9 cellular contexts compared by ENCODE assay signal in genomic region chr1:92030701-92031107, GRCh38. TPM values are rescaled to one million over a fixed set of nuclear protein-coding genes. Genes with fewer than 3 reads are reported as not detected.
DNase-seq lines count a peak whose midpoint lies in the region; ATAC-seq and TF ChIP-seq lines count a peak whose summit lies in the region.
"Had no signal": no experiment of that assay in that cellular context is flagged by ENCODE, and none has a peak within 500 bp of the region (broad histone marks: within the 10 kb centered on the region; RNA-seq: fewer than 3 reads in every experiment).

No MANE protein-coding gene starts in this region.

- H3K9ac ChIP-seq in PC-3 (ENCODE audit: low read length) (peak overlapping the region; percentile 77), neuronal stem cell (ENCODE audit: low read depth, low read length, poor library complexity) (no peak overlapping the region), colonic mucosa (ENCODE audit: low read depth in 2 of 2, low read length in 2 of 2) (no peak overlapping the region)

- H3K27ac ChIP-seq in PC-3 (ENCODE audit: low read length) (peak overlapping the region; percentile 36), ectodermal cell (ENCODE audit: insufficient read depth, low read depth, low read length, poor library complexity, severe bottlenecking) (no peak overlapping the region), neuronal stem cell (replicated peaks; ENCODE audit: low read length) (no peak overlapping the region), colonic mucosa (no peak overlapping the region)
- H3K27ac ChIP-seq: 22Rv1 had no signal

- TF ChIP-seq CTCF in PC-3 (conservative IDR thresholded peaks at IDR 0.05; ENCODE audit: low read depth, low read length) = no peak
- no peak for TF ChIP-seq CTCF in colonic mucosa (IDR thresholded peaks at IDR 0.05)

- no peak overlapping the region for H3K14ac ChIP-seq in neuronal stem cell (ENCODE audit: low read length)

- no peaks in the 10 kb centered on the region for H3K79me1 ChIP-seq in neuronal stem cell (ENCODE audit: low read depth, low read length)

- peak overlapping the region; percentile 93 for H3K4me2 ChIP-seq in PC-3 (ENCODE audit: low read length)
- peak overlapping the region; percentile 94 for H3K4me2 ChIP-seq in neuronal stem cell (ENCODE audit: insufficient read depth, low read length, poor library complexity, severe bottlenecking)

- ATAC-seq in PC-3 = peak; percentile 80

- BruUV-seq in PC-3 (replicated peaks; lab: Mats Ljungman, UMichigan) = TSS peak; percentile 54

- H4K91ac ChIP-seq in neuronal stem cell (ENCODE audit: low read depth, low read length, poor library complexity) = no peak overlapping the region

- H4K20me1 ChIP-seq in PC-3 (ENCODE audit: low read length) = no peaks in the 10 kb centered on the region

- peaks cover 23% of the 10 kb centered on the region for H3K4me1 ChIP-seq in PC-3 (ENCODE audit: insufficient read depth, low read length)
- H3K4me1 ChIP-seq in ectodermal cell (ENCODE audit: control insufficient read depth, insufficient read depth, low read length) = peaks cover 11% of the 10 kb centered on the region
- peaks cover 6 to 9% of the 10 kb centered on the region in 2 donors for H3K4me1 ChIP-seq in neuronal stem cell (ENCODE audit: control insufficient read depth in 2 of 2, insufficient read depth in 1 of 2, low read depth in 1 of 2, low read length in 2 of 2)
- no peaks in the 10 kb centered on the region for H3K4me1 ChIP-seq in colonic mucosa

- H3K18ac ChIP-seq in neuronal stem cell (ENCODE audit: low read length) = no peak overlapping the region

- H3K9me3 ChIP-seq in PC-3 (ENCODE audit: low read length) (no peaks in the 10 kb centered on the region), ectodermal cell (ENCODE audit: control insufficient read depth, low read length) (no peaks in the 10 kb centered on the region), neuronal stem cell (replicated peaks in 1 of 2; ENCODE audit: control insufficient read depth in 2 of 2, insufficient read depth in 1 of 2, low read depth in 1 of 2, low read length in 2 of 2) (peaks cover 0 to 2% of the 10 kb centered on the region in 2 donors), colonic mucosa (no peaks in the 10 kb centered on the region)

- H2AFZ ChIP-seq in PC-3 (ENCODE audit: low read length) (peak overlapping the region; percentile 94), neuronal stem cell (ENCODE audit: low read length) (peak overlapping the region; percentile 99)

- H2BK12ac ChIP-seq in neuronal stem cell (ENCODE audit: low read length) = no peak overlapping the region

- CTCF ChIA-PET in PC-3 (lab: Charles Lee) = interaction anchor here (0.5 kb wide), 1 partner anchor 33 kb away, joined by 5 read pairs; no protein-coding TSS in a partner anchor

- intact Hi-C loops in PC-3 (cut with micrococcal nuclease) (loop anchor here (5.0 kb wide), 1 partner anchor 52 kb away; the partner anchor contains the start of gene BTBD8), colonic mucosa (cut with DNase I) (no loop called here)

- H3F3A ChIP-seq in PC-3 (ENCODE audit: low read length, unreplicated experiment) = no peaks in the 10 kb centered on the region

- H3K27me3 ChIP-seq in PC-3 (ENCODE audit: low read length) = no peaks in the 10 kb centered on the region
- H3K27me3 ChIP-seq in ectodermal cell (ENCODE audit: control insufficient read depth, insufficient read depth, low read length, poor library complexity, severe bottlenecking) = peaks cover 22% of the 10 kb centered on the region
- H3K27me3 ChIP-seq in neuronal stem cell (ENCODE audit: control insufficient read depth in 3 of 3, insufficient read depth in 3 of 3, low read depth in 1 of 3, low read length in 3 of 3) = peaks cover 0 to 6% (median 0%) of the 10 kb centered on the region in 3 experiments
- no peaks in the 10 kb centered on the region for H3K27me3 ChIP-seq in colonic mucosa

- peak; percentile 41 for DNase-seq in DMS 273 (lab: John Stamatoyannopoulos, UW; ENCODE audit: unreplicated experiment)
- DNase-seq in DMS 273 treated with DMSO at 0.1 percent for 48 hours (lab: John Stamatoyannopoulos, UW) = no peak
- peak; percentile 80 for DNase-seq in PC-3
- DNase-seq in neuronal stem cell (ENCODE audit: low spot score) = no peak
- no peak for DNase-seq in colonic mucosa
- DNase-seq in NCI-H1092 treated with DMSO at 0.1 percent for 48 hours (lab: John Stamatoyannopoulos, UW) = no peak
- DNase-seq in activated CD8-positive, alpha-beta memory T cell treated with anti-CD3 and anti-CD28 coated beads, Interleukin-2, amount 50 U/mL, for 4 hours = no peak

- H3K4ac ChIP-seq in neuronal stem cell (ENCODE audit: low read length) = no peak overlapping the region

- H3K36me3 ChIP-seq in PC-3 (ENCODE audit: low read depth, low read length) = no peaks in the 10 kb centered on the region
- H3K36me3 ChIP-seq in ectodermal cell (ENCODE audit: control insufficient read depth, insufficient read depth, low read length) = no peaks in the 10 kb centered on the region
- no peaks in the 10 kb centered on the region for H3K36me3 ChIP-seq in neuronal stem cell (replicated peaks in 1 of 2; ENCODE audit: control insufficient read depth in 2 of 2, insufficient read depth in 2 of 2, low read length in 2 of 2)
- no peaks in the 10 kb centered on the region for H3K36me3 ChIP-seq in colonic mucosa

- POLR2A ChIA-PET in PC-3 (lab: Charles Lee; ENCODE audit: unreplicated experiment) = interaction anchor here (0.6 kb wide), 1 partner anchor 528 kb away, joined by 7 read pairs; no protein-coding TSS in a partner anchor

- H3K9me2 ChIP-seq in PC-3 (replicated peaks; ENCODE audit: low read length) = no peaks in the 10 kb centered on the region

- 52 to 56% methylated on average over 4 of the region's 4 CpGs for WGBS in ectodermal cell, 2 experiments
- WGBS in neuronal stem cell (ENCODE audit: extremely low coverage in 2 of 2, insufficient read length in 2 of 2, insufficient replicate concordance in 1 of 2), 2 donors = no CpG with 5 or more reads among the region's 4 CpGs

- H2BK15ac ChIP-seq in neuronal stem cell (ENCODE audit: low read length) = no peak overlapping the region

- H4K8ac ChIP-seq in neuronal stem cell (ENCODE audit: low read depth, low read length) = no peak overlapping the region

- no peak overlapping the region for H3K23ac ChIP-seq in neuronal stem cell (ENCODE audit: low read depth, low read length, poor library complexity)

- H2AK5ac ChIP-seq in neuronal stem cell (ENCODE audit: low read depth, low read length) = no peak overlapping the region

- H2BK120ac ChIP-seq in neuronal stem cell (ENCODE audit: low read depth, low read length) = no peak overlapping the region

- H2BK5ac ChIP-seq in neuronal stem cell (ENCODE audit: low read length) = no peak overlapping the region

- H3K4me3 ChIP-seq in PC-3 (ENCODE audit: low read length) (peak overlapping the region; percentile 99), ectodermal cell (ENCODE audit: insufficient read depth, low read depth, low read length) (peak overlapping the region; percentile 67), neuronal stem cell (ENCODE audit: low read length in 2 of 2) (peak overlapping the region in 1 of 2 donors; percentile 75), colonic mucosa (no peak overlapping the region)

- H3K79me2 ChIP-seq in PC-3 (ENCODE audit: low read length) = no peaks in the 10 kb centered on the region

RNA-seq across cellular contexts. Expression of gene EPHX4, which starts 0.9 kb away (rescaled TPM):
- total RNA-seq in PC-3 (2014; rRNA removed) (5.9 and 8.4 TPM in 2 replicates), colonic mucosa (under 1 TPM; 0.17 to 0.40 TPM)
- polyA plus RNA-seq in ectodermal cell (2013, experiment 1 of 4) = 0.67 TPM
- 0.44 TPM for polyA plus RNA-seq in ectodermal cell (2013, experiment 2 of 4)
- polyA plus RNA-seq in ectodermal cell (2013, experiment 3 of 4) = 0.48 TPM
- 0.36 TPM for polyA plus RNA-seq in ectodermal cell (2013, experiment 4 of 4)
- 0.46 TPM for polyA plus RNA-seq in neuronal stem cell (2013, experiment 1 of 2)
- polyA plus RNA-seq in neuronal stem cell (2013, experiment 2 of 2) = 0.48 TPM

RNA-seq across cellular contexts. Expression of gene SETSIP, which starts 44.5 kb away (rescaled TPM):
- 0.91 TPM in 1 of 2 replicates, not detected in the other for total RNA-seq in PC-3 (2014; rRNA removed)
- polyA plus RNA-seq in ectodermal cell (2013, experiment 1 of 4) = 0.72 TPM
- polyA plus RNA-seq in ectodermal cell (2013, experiment 2 of 4) = 1.1 TPM
- polyA plus RNA-seq in ectodermal cell (2013, experiment 3 of 4) = 0.32 TPM
- polyA plus RNA-seq in ectodermal cell (2013, experiment 4 of 4) = 0.36 TPM
- 0.40 TPM for polyA plus RNA-seq in neuronal stem cell (2013, experiment 1 of 2)
- 0.33 TPM for polyA plus RNA-seq in neuronal stem cell (2013, experiment 2 of 2)
- total RNA-seq in colonic mucosa = not detected

RNA-seq across cellular contexts. Expression of gene BTBD8, which starts 49.4 kb away (rescaled TPM):
- total RNA-seq in PC-3 (2014; rRNA removed) = 2.1 and 3.9 TPM in 2 replicates
- polyA plus RNA-seq in ectodermal cell (2013, experiment 1 of 4) = 4.6 TPM
- 3.0 TPM for polyA plus RNA-seq in ectodermal cell (2013, experiment 2 of 4)
- polyA plus RNA-seq in ectodermal cell (2013, experiment 3 of 4) = 3.5 TPM
- polyA plus RNA-seq in ectodermal cell (2013, experiment 4 of 4) = 3.5 TPM
- polyA plus RNA-seq in neuronal stem cell (2013, experiment 1 of 2) = 2.7 TPM
- polyA plus RNA-seq in neuronal stem cell (2013, experiment 2 of 2) = 2.9 TPM
- total RNA-seq in colonic mucosa = 1 to 10 TPM; 3.1 to 4.1 TPM

Comparison
In these comparisons a context has a peak if more than half of its experiments do, and no peak if none do; other contexts are left out.
1. DNase-seq: peak in DMS 273 (single experiment) and PC-3 (single experiment); none in DMS 273 treated with DMSO at 0.1 percent for 48 hours (single experiment), neuronal stem cell (single experiment), colonic mucosa (single experiment), NCI-H1092 treated with DMSO at 0.1 percent for 48 hours (single experiment) and activated CD8-positive, alpha-beta memory T cell treated with anti-CD3 and anti-CD28 coated beads, Interleukin-2, amount 50 U/mL, for 4 hours (single experiment).